In the genomic region with DNA sequence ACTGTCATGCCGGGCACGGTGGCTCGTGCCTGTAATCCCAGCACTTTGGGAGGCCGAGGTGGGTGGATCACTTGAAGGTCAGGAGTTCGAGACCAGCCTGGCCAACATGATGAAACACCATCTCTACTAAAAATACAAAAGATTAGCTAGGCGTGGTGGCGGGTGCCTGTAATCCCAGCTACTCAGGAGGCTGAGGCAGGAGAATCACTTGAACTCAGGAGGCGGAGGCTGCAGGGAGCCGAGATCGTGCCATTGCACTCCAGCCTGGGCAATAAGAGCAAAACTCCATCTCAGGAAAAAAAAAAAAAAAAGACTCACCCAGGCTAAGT, we compare ENCODE assay signal across 9 cellular contexts. TPM values are rescaled to one million over a fixed set of nuclear protein-coding genes. Genes with fewer than 3 reads are reported as not detected.
DNase-seq lines count a peak whose midpoint lies in the region; ATAC-seq and TF ChIP-seq lines count a peak whose summit lies in the region.
"Not testable (repeated sequence)": the region's sequence is repeated elsewhere in the genome, so short reads cannot be mapped to it uniquely, and the experiment has no call there.
"Had no signal": no experiment of that assay in that cellular context is flagged by ENCODE, and none has a peak within 500 bp of the region (broad histone marks: within the 10 kb centered on the region; RNA-seq: fewer than 3 reads in every experiment).

No MANE protein-coding gene starts in this region.

- H3K36me3 ChIP-seq in esophagus (ENCODE audit: control insufficient read depth in 2 of 2, insufficient read depth in 2 of 2, low read length in 1 of 2) (peaks cover 0 to 26% of the 10 kb centered on the region in 2 donors), heart left ventricle (peaks cover 0 to 69% (median 57%) of the 10 kb centered on the region in 9 donors), right atrium auricular region (peaks cover 42% of the 10 kb centered on the region), skeletal muscle tissue (ENCODE audit: control insufficient read depth in 3 of 3, insufficient read depth in 3 of 3, low read length in 3 of 3) (peaks cover 31 to 36% (median 36%) of the 10 kb centered on the region in 3 donors), suprapubic skin (peaks cover 46% of the 10 kb centered on the region)

- not testable (repeated sequence) for H3K4me1 Mint-ChIP-seq in activated T-helper 17 cell treated with anti-CD3 and anti-CD28 coated beads, Interleukin-2, amount 50 U/mL, for 72 hours

- H3K4me3 Mint-ChIP-seq in activated T-helper 17 cell treated with anti-CD3 and anti-CD28 coated beads, Interleukin-2, amount 50 U/mL, for 72 hours: not testable (repeated sequence)

- not testable (repeated sequence) for H3K9me3 Mint-ChIP-seq in activated T-helper 17 cell treated with anti-CD3 and anti-CD28 coated beads, Interleukin-2, amount 50 U/mL, for 72 hours

- TF ChIP-seq EP300 in suprapubic skin (IDR thresholded peaks at IDR 0.05): not testable (repeated sequence)

- not testable (repeated sequence) for ATAC-seq in activated T-helper 17 cell treated with anti-CD3 and anti-CD28 coated beads, Interleukin-2, amount 50 U/mL, for 72 hours (replicated peaks); heart left ventricle

- H3K9me3 ChIP-seq in esophagus (ENCODE audit: control insufficient read depth in 2 of 2, insufficient read depth in 1 of 2, low read depth in 1 of 2, low read length in 1 of 2); heart left ventricle; right atrium auricular region; skeletal muscle tissue (ENCODE audit: control insufficient read depth in 3 of 3, low read length in 3 of 3); suprapubic skin: not testable (repeated sequence)

- H3K27me3 ChIP-seq in esophagus (ENCODE audit: control insufficient read depth in 1 of 2, insufficient read depth in 2 of 2, low read length in 2 of 2); heart left ventricle; right atrium auricular region; skeletal muscle tissue (ENCODE audit: control insufficient read depth in 3 of 3, insufficient read depth in 3 of 3, low read length in 3 of 3); suprapubic skin: not testable (repeated sequence)

- peaks cover 47% of the 10 kb centered on the region for H3K36me3 Mint-ChIP-seq in activated T-helper 17 cell treated with anti-CD3 and anti-CD28 coated beads, Interleukin-2, amount 50 U/mL, for 72 hours (ENCODE audit: low read depth)

- H3K27me3 Mint-ChIP-seq in activated T-helper 17 cell treated with anti-CD3 and anti-CD28 coated beads, Interleukin-2, amount 50 U/mL, for 72 hours: not testable (repeated sequence)

- intact Hi-C loops in heart left ventricle (cut with DNase I): not testable (repeated sequence)

- H3K27ac Mint-ChIP-seq in activated T-helper 17 cell treated with anti-CD3 and anti-CD28 coated beads, Interleukin-2, amount 50 U/mL, for 72 hours: peak overlapping the region; percentile 50

- peak overlapping the region in 1 of 3 donors; percentile 60 for H3K9ac ChIP-seq in skeletal muscle tissue (ENCODE audit: low read depth in 1 of 3, low read length in 3 of 3)

- peak overlapping the region; percentile 32 for H3K27ac ChIP-seq in cingulate gyrus (ENCODE audit: low read depth, low read length)
- peak overlapping the region; percentile 0 to 84 for H3K27ac ChIP-seq in esophagus (ENCODE audit: low read depth in 2 of 2, low read length in 1 of 2)
- peak overlapping the region in 11 of 12 donors; percentile 24 to 78 (median 59) for H3K27ac ChIP-seq in heart left ventricle
- H3K27ac ChIP-seq in right atrium auricular region: peak overlapping the region; percentile 49 to 58
- H3K27ac ChIP-seq in skeletal muscle tissue (ENCODE audit: low read depth, low read length): peak overlapping the region; percentile 41
- H3K27ac ChIP-seq in suprapubic skin: peak overlapping the region; percentile 51

- H3K4me1 ChIP-seq in esophagus (ENCODE audit: control insufficient read depth in 2 of 2, insufficient read depth in 2 of 2, low read length in 1 of 2) (peaks cover 2 to 31% of the 10 kb centered on the region in 2 donors), heart left ventricle (peaks cover 6 to 56% (median 21%) of the 10 kb centered on the region in 12 donors), right atrium auricular region (peaks cover 0 to 42% of the 10 kb centered on the region in 2 donors), skeletal muscle tissue (ENCODE audit: control insufficient read depth in 3 of 3, insufficient read depth in 3 of 3, low read length in 3 of 3) (peaks cover 26 to 38% (median 32%) of the 10 kb centered on the region in 3 donors), suprapubic skin (peaks cover 76% of the 10 kb centered on the region)

- 67 to 77% methylated on average over 9 to 10 of the region's 10 CpGs for WGBS in esophagus, 2 donors
- 67 to 85% (median 79%) methylated on average over 10 of the region's 10 CpGs for WGBS in heart left ventricle, 4 donors
- WGBS in suprapubic skin: 76% methylated on average over 10 of the region's 10 CpGs

- TF ChIP-seq POLR2A in heart left ventricle (IDR thresholded peaks at IDR 0.05); suprapubic skin (IDR thresholded peaks at IDR 0.05): not testable (repeated sequence)

- TF ChIP-seq CTCF in heart left ventricle (IDR thresholded peaks at IDR 0.05); right atrium auricular region (IDR thresholded peaks at IDR 0.05); suprapubic skin (IDR thresholded peaks at IDR 0.05): not testable (repeated sequence)

- DNase-seq in heart left ventricle; right atrium auricular region (ENCODE audit: low spot score): not testable (repeated sequence)
- peak in 1 of 2 donors; percentile 50 for DNase-seq in suprapubic skin (ENCODE audit: low spot score in 2 of 2)

- not testable (repeated sequence) for H3K4me3 ChIP-seq in esophagus (ENCODE audit: low read depth in 1 of 2, low read length in 2 of 2); heart left ventricle; right atrium auricular region; skeletal muscle tissue (ENCODE audit: low read length in 3 of 3); suprapubic skin

RNA-seq across cellular contexts. Expression of a gene that starts 8.1 kb away (rescaled TPM):
- total RNA-seq in activated T-helper 17 cell treated with anti-CD3 and anti-CD28 coated beads, Interleukin-2, amount 50 U/mL, for 72 hours: 10 to 100 TPM; 22.9 to 56.9 TPM
- 100 to 1,000 TPM; 517 to 730 TPM for polyA plus RNA-seq in esophagus
- 100 to 1,000 TPM; 185 to 401 (median 231) TPM for total RNA-seq in heart left ventricle
- polyA plus RNA-seq in heart left ventricle: 100 to 1,000 TPM; 461 to 464 TPM
- 100 to 1,000 TPM; 241 to 341 TPM for total RNA-seq in right atrium auricular region
- 44.4 TPM for total RNA-seq in skeletal muscle tissue
- 100 to 1,000 TPM; 298 to 644 (median 435) TPM for total RNA-seq in suprapubic skin

RNA-seq across cellular contexts. Expression of a gene that starts 19.7 kb away (rescaled TPM):
- 100 to 1,000 TPM; 114 to 120 TPM for total RNA-seq in activated T-helper 17 cell treated with anti-CD3 and anti-CD28 coated beads, Interleukin-2, amount 50 U/mL, for 72 hours
- polyA plus RNA-seq in esophagus (100 to 1,000 TPM; 151 to 163 TPM), heart left ventricle (100 to 1,000 TPM; 229 to 454 TPM)
- total RNA-seq in heart left ventricle (100 to 1,000 TPM; 177 to 318 (median 218) TPM), right atrium auricular region (100 to 1,000 TPM; 231 to 249 TPM), skeletal muscle tissue (108 TPM), suprapubic skin (100 to 1,000 TPM; 119 to 173 (median 161) TPM)

RNA-seq across cellular contexts. Expression of a gene that starts 19.8 kb away (rescaled TPM):
- total RNA-seq in activated T-helper 17 cell treated with anti-CD3 and anti-CD28 coated beads, Interleukin-2, amount 50 U/mL, for 72 hours: 10 to 100 TPM; 37.6 to 99.0 TPM
- polyA plus RNA-seq in esophagus (10 to 100 TPM; 50.6 to 70.3 TPM), heart left ventricle (10 to 100 TPM; 33.4 to 83.4 TPM)
- total RNA-seq in heart left ventricle (10 to 100 TPM in 8 of 9 donors, 1 to 10 TPM in 1; 9.3 to 33.9 (median 15.8) TPM), right atrium auricular region (10 to 100 TPM; 11.8 to 16.0 TPM), skeletal muscle tissue (9.9 TPM), suprapubic skin (10 to 100 TPM; 21.9 to 33.9 (median 30.5) TPM)

RNA-seq across cellular contexts. Expression of a gene that starts 40.0 kb away (rescaled TPM):
- 10 to 100 TPM; 41.1 to 41.3 TPM for total RNA-seq in activated T-helper 17 cell treated with anti-CD3 and anti-CD28 coated beads, Interleukin-2, amount 50 U/mL, for 72 hours
- 10 to 100 TPM in 1 of 2 donors, 1 to 10 TPM in 1; 9.7 to 12.6 TPM for polyA plus RNA-seq in esophagus
- 10 to 100 TPM; 11.6 to 20.8 (median 13.6) TPM for total RNA-seq in heart left ventricle
- polyA plus RNA-seq in heart left ventricle: 10 to 100 TPM in 1 of 2 donors, 1 to 10 TPM in 1; 6.6 to 15.0 TPM
- 10 to 100 TPM; 14.4 to 19.5 TPM for total RNA-seq in right atrium auricular region
- 24.0 TPM for total RNA-seq in skeletal muscle tissue
- 10 to 100 TPM; 28.8 to 41.9 (median 37.1) TPM for total RNA-seq in suprapubic skin

RNA-seq across cellular contexts. Expression of a gene that starts 42.9 kb away (rescaled TPM):
- 10 to 100 TPM in 1 of 2 donors, 1 to 10 TPM in 1; 8.7 to 17.3 TPM for total RNA-seq in activated T-helper 17 cell treated with anti-CD3 and anti-CD28 coated beads, Interleukin-2, amount 50 U/mL, for 72 hours
- polyA plus RNA-seq in esophagus (1 to 10 TPM; 2.4 to 3.8 TPM), heart left ventricle (1 to 10 TPM; 1.5 to 4.8 TPM)
- total RNA-seq in heart left ventricle (1 to 10 TPM; 2.9 to 8.1 (median 5.4) TPM), right atrium auricular region (1 to 10 TPM; 4.0 to 5.8 TPM), skeletal muscle tissue (9.4 TPM), suprapubic skin (10 to 100 TPM in 3 of 4 donors, 1 to 10 TPM in 1; 7.1 to 36.4 (median 21.2) TPM)
- total RNA-seq: A172, H4 had no signal
